In genomic region chr7:117605712-117606111, GRCh38 we compare ENCODE assay signal across 23 cellular contexts.
"Had no signal": no experiment of that assay in that cellular context is flagged by ENCODE, and none has a peak within 500 bp of the region (broad histone marks: within the 10 kb centered on the region; RNA-seq: fewer than 3 reads in every experiment).

No MANE protein-coding gene starts in this region.

- H3K4me1 ChIP-seq: gastrocnemius medialis, heart right ventricle, left lung, lower lobe of right lung, psoas muscle had no signal

- H3K36me3 ChIP-seq: esophagus muscularis mucosa, gastrocnemius medialis, heart right ventricle, left lung, lower lobe of right lung, stomach, thoracic aorta, transverse colon had no signal

- H3K27me3 Mint-ChIP-seq: effector memory CD8-positive, alpha-beta T cell; memory B cell; naive B cell had no signal

- H3K27ac Mint-ChIP-seq: effector memory CD8-positive, alpha-beta T cell; memory B cell; mesothelial cell of epicardium; naive B cell; nephron had no signal

- DNase-seq: cortex of kidney; effector memory CD8-positive, alpha-beta T cell; gastrocnemius medialis; heart right ventricle; hypothalamus; kidney glomerular epithelial cell; left lung; lower lobe of right lung; naive B cell; psoas muscle; retina; stimulated activated CD4-positive, alpha-beta T cell treated with anti-CD3 and anti-CD28 coated beads, Interleukin-2, amount 100 ng/mL, for 24 hours; stimulated activated naive CD4-positive, alpha-beta T cell; stomach; substantia nigra; transverse colon had no signal

- H3K27me3 ChIP-seq: esophagus muscularis mucosa, gastrocnemius medialis, heart right ventricle, left lung, stomach, transverse colon had no signal

- H3K4me3 ChIP-seq: esophagus muscularis mucosa, gastrocnemius medialis, heart right ventricle, left lung, lower lobe of right lung, psoas muscle, stomach, thoracic aorta, transverse colon had no signal

- H3K4me3 Mint-ChIP-seq: effector memory CD8-positive, alpha-beta T cell; memory B cell; mesothelial cell of epicardium; naive B cell; nephron had no signal

- H3K36me3 Mint-ChIP-seq: memory B cell, mesothelial cell of epicardium, naive B cell had no signal

- H3K9me3 ChIP-seq: esophagus muscularis mucosa, gastrocnemius medialis, heart right ventricle, left lung, lower lobe of right lung, psoas muscle, stomach, thoracic aorta, transverse colon had no signal

- H3K9me3 Mint-ChIP-seq: effector memory CD8-positive, alpha-beta T cell; mesothelial cell of epicardium; nephron had no signal

- H3K4me1 Mint-ChIP-seq: memory B cell, mesothelial cell of epicardium, naive B cell, nephron had no signal

- ATAC-seq: effector memory CD8-positive, alpha-beta T cell; gastrocnemius medialis; heart right ventricle; left lung; lower lobe of right lung; psoas muscle; sciatic nerve had no signal

- H3K27ac ChIP-seq: epithelial cell of prostate, esophagus muscularis mucosa, gastrocnemius medialis, heart right ventricle, left lung, lower lobe of right lung, psoas muscle, stomach, thoracic aorta had no signal
